Comparison of ENCODE assay signal across 20 cellular contexts in genomic region chr12:126487581-126487980, GRCh38.
"Had no signal": no experiment of that assay in that cellular context is flagged by ENCODE, and none has a peak within 500 bp of the region (broad histone marks: within the 10 kb centered on the region; RNA-seq: fewer than 3 reads in every experiment).

No MANE protein-coding gene starts in this region.

- FAIRE-seq: HTR-8/SVneo, RCC 7860 had no signal

- DNase-seq: KBM-7, MV-4-11, NCI-H1048, NCI-H1105, NCI-H1417, NCI-H1436 treated with DMSO at 0.1 percent for 48 hours, NCI-H1694, NCI-H187 treated with DMSO at 0.1 percent for 48 hours, NCI-H2029 treated with DMSO at 0.1 percent for 48 hours, NCI-H2171, NCI-H226, NCI-H446, NCI-H510A, NCI-H526, NCI-H748 treated with DMSO at 0.1 percent for 48 hours, Right ventricle myocardium superior, RPMI8226, SIG-M5 had no signal
